Comparison of ENCODE assay signal across 20 cellular contexts in the genomic region with DNA sequence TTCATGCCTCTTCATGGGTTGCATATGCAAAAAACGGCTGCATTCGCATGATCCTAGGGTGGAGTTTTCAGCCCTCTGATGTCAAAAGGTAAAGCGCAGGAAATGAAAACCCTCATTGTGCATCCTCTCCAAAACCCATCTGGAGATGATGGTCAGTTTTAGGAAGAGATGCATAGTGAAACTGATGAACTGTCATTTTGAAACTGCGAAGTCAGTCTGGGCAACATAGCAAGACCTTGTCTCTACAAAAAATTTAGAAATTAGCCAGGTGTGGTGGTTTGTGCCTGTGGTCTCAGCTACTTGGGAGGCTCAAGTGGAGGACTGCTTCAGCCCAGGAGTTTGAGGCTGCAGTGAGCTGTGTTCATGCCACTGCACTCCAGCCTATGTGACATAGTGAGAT. TPM values are rescaled to one million over a fixed set of nuclear protein-coding genes. Genes with fewer than 3 reads are reported as not detected.
DNase-seq lines count a peak whose midpoint lies in the region; ATAC-seq and TF ChIP-seq lines count a peak whose summit lies in the region.
"Had no signal": no experiment of that assay in that cellular context is flagged by ENCODE, and none has a peak within 500 bp of the region (broad histone marks: within the 10 kb centered on the region; RNA-seq: fewer than 3 reads in every experiment).

No MANE protein-coding gene starts in this region.

- POLR2A ChIA-PET in activated CD4-positive, alpha-beta memory T cell treated with anti-CD3 and anti-CD28 coated beads, Interleukin-2, amount 10 ng/mL, durations not matched to agents 7 days and 5 days (lab: Charles Lee), result interaction anchor here (1.1 to 2.1 kb wide), 6 partner anchors 9 to 311 kb away, joined by 3 to 13 read pairs (median 4); a partner anchor contains a TSS
- POLR2A ChIA-PET in activated CD4-positive, alpha-beta memory T cell treated with anti-CD3 and anti-CD28 coated beads for 36 hours (lab: Charles Lee), result interaction anchor here (1.4 kb wide), 1 partner anchor 36 kb away, joined by 3 read pairs; a partner anchor contains a TSS
- POLR2A ChIA-PET in activated CD4-positive, alpha-beta T cell treated with anti-CD3 and anti-CD28 coated beads for 36 hours (lab: Charles Lee), result no interaction called here

- peak; percentile 39 for ATAC-seq in HG02938 (IDR thresholded peaks at IDR 0.05; ENCODE audit: unreplicated experiment)
- ATAC-seq in activated CD4-positive, alpha-beta T cell treated with anti-CD3 and anti-CD28 coated beads for 36 hours, result no peak
- ATAC-seq: HCT116, right lobe of liver had no signal

- 94 to 95% (median 95%) methylated on average over 4 of the region's 4 CpGs for WGBS in ovary, 3 donors

- no peak for TF ChIP-seq POLR2A in ovary (IDR thresholded peaks at IDR 0.05)

- peak overlapping the region; percentile 52 for H3K27ac Mint-ChIP-seq in activated CD4-positive, alpha-beta memory T cell treated with anti-CD3 and anti-CD28 coated beads, Interleukin-2, amount 10 ng/mL, durations not matched to agents 7 days and 5 days
- H3K27ac Mint-ChIP-seq in activated CD4-positive, alpha-beta memory T cell treated with anti-CD3 and anti-CD28 coated beads for 36 hours, result no peak overlapping the region
- H3K27ac Mint-ChIP-seq in activated CD4-positive, alpha-beta T cell treated with anti-CD3 and anti-CD28 coated beads for 36 hours, result no peak overlapping the region
- H3K27ac Mint-ChIP-seq: T-helper 1 cell treated with Interleukin-12 subunit alpha and Interleukin-12 subunit beta and Interleukin-4 antibody, amounts not matched to agents 30 μg/mL and 1 μg/mL, for 36 hours had no signal

- no peaks in the 10 kb centered on the region for H3K27me3 Mint-ChIP-seq in activated CD4-positive, alpha-beta memory T cell treated with anti-CD3 and anti-CD28 coated beads, Interleukin-2, amount 10 ng/mL, durations not matched to agents 7 days and 5 days
- no peaks in the 10 kb centered on the region for H3K27me3 Mint-ChIP-seq in activated CD4-positive, alpha-beta memory T cell treated with anti-CD3 and anti-CD28 coated beads for 36 hours
- H3K27me3 Mint-ChIP-seq in activated CD4-positive, alpha-beta T cell treated with anti-CD3 and anti-CD28 coated beads for 36 hours, result no peaks in the 10 kb centered on the region

- peak; percentile 32 for DNase-seq in activated CD4-positive, alpha-beta memory T cell treated with anti-CD3 and anti-CD28 coated beads, Interleukin-2, amount 10 ng/mL, durations not matched to agents 7 days and 5 days
- no peak for DNase-seq in activated CD4-positive, alpha-beta memory T cell treated with anti-CD3 and anti-CD28 coated beads for 36 hours
- peak; percentile 37 for DNase-seq in GM20000 (ENCODE audit: low spot score)
- peak; percentile 84 for DNase-seq in RPMI8226
- no peak for DNase-seq in hepatic stellate cell (ENCODE audit: low spot score)
- DNase-seq in ovary, result no peak
- DNase-seq in activated CD4-positive, alpha-beta T cell treated with anti-CD3 and anti-CD28 coated beads for 36 hours, result no peak
- DNase-seq: activated CD4-positive, CD25-positive, alpha-beta regulatory T cell; BE2C; effector CD8-positive, alpha-beta T cell; GDM1; glutamatergic neuron; NCI-H187 treated with DMSO at 0.1 percent for 48 hours; NCI-H510A treated with DMSO at 0.1 percent for 48 hours; right lobe of liver; SHP77 treated with DMSO at 0.1 percent for 48 hours had no signal

- no peaks in the 10 kb centered on the region for H3K9me3 Mint-ChIP-seq in activated CD4-positive, alpha-beta memory T cell treated with anti-CD3 and anti-CD28 coated beads, Interleukin-2, amount 10 ng/mL, durations not matched to agents 7 days and 5 days
- no peaks in the 10 kb centered on the region for H3K9me3 Mint-ChIP-seq in activated CD4-positive, alpha-beta memory T cell treated with anti-CD3 and anti-CD28 coated beads for 36 hours
- H3K9me3 Mint-ChIP-seq in activated CD4-positive, alpha-beta T cell treated with anti-CD3 and anti-CD28 coated beads for 36 hours (ENCODE audit: low read depth), result no peaks in the 10 kb centered on the region
- H3K9me3 Mint-ChIP-seq: T-helper 1 cell treated with Interleukin-12 subunit alpha and Interleukin-12 subunit beta and Interleukin-4 antibody, amounts not matched to agents 30 μg/mL and 1 μg/mL, for 36 hours had no signal

- intact Hi-C loops in activated CD4-positive, alpha-beta memory T cell treated with anti-CD3 and anti-CD28 coated beads for 36 hours (cut with micrococcal nuclease), result no loop called here
- intact Hi-C loops in ovary (cut with DNase I), result no loop called here
- intact Hi-C loops in activated CD4-positive, alpha-beta T cell treated with anti-CD3 and anti-CD28 coated beads for 36 hours (cut with DNase I, micrococcal nuclease), result no loop called here

- no peaks in the 10 kb centered on the region for H3K36me3 Mint-ChIP-seq in activated CD4-positive, alpha-beta memory T cell treated with anti-CD3 and anti-CD28 coated beads, Interleukin-2, amount 10 ng/mL, durations not matched to agents 7 days and 5 days (ENCODE audit: low read depth)
- H3K36me3 Mint-ChIP-seq in activated CD4-positive, alpha-beta memory T cell treated with anti-CD3 and anti-CD28 coated beads for 36 hours, result no peaks in the 10 kb centered on the region
- H3K36me3 Mint-ChIP-seq in activated CD4-positive, alpha-beta T cell treated with anti-CD3 and anti-CD28 coated beads for 36 hours (ENCODE audit: low read depth), result no peaks in the 10 kb centered on the region

- H3K27me3 ChIP-seq in ovary, result no peaks in the 10 kb centered on the region
- H3K27me3 ChIP-seq: BE2C, right lobe of liver had no signal

- TF ChIP-seq CTCF in GM20000 (IDR thresholded peaks at IDR 0.05; ENCODE audit: extremely low read depth, missing control alignments) (no peak), ovary (IDR thresholded peaks at IDR 0.05) (no peak)

- H3K9me3 ChIP-seq in ovary, result no peaks in the 10 kb centered on the region
- H3K9me3 ChIP-seq: BE2C, right lobe of liver had no signal

- H3K36me3 ChIP-seq in ovary, result no peaks in the 10 kb centered on the region
- H3K36me3 ChIP-seq: BE2C, right lobe of liver had no signal

- no peak overlapping the region for H3K27ac ChIP-seq in ovary
- H3K27ac ChIP-seq: 22Rv1, right lobe of liver had no signal

- CTCF ChIA-PET in activated CD4-positive, alpha-beta memory T cell treated with anti-CD3 and anti-CD28 coated beads, Interleukin-2, amount 10 ng/mL, durations not matched to agents 7 days and 5 days (lab: Charles Lee), result interaction anchor here (0.7 to 2.2 kb wide), 11 partner anchors 15 to 435 kb away, joined by 3 to 11 read pairs (median 4); a partner anchor contains a TSS
- CTCF ChIA-PET in activated CD4-positive, alpha-beta memory T cell treated with anti-CD3 and anti-CD28 coated beads for 36 hours (lab: Charles Lee), result interaction anchor here (0.7 to 1.5 kb wide), 2 partner anchors 20 to 49 kb away, joined by 4 read pairs; no protein-coding TSS in a partner anchor
- CTCF ChIA-PET in activated CD4-positive, alpha-beta T cell treated with anti-CD3 and anti-CD28 coated beads for 36 hours (lab: Charles Lee), result interaction anchor here (0.6 to 1.8 kb wide), 6 partner anchors 9 to 361 kb away, joined by 3 to 7 read pairs (median 4); a partner anchor contains a TSS

- H3K4me1 Mint-ChIP-seq in activated CD4-positive, alpha-beta memory T cell treated with anti-CD3 and anti-CD28 coated beads, Interleukin-2, amount 10 ng/mL, durations not matched to agents 7 days and 5 days, result peaks cover 47% of the 10 kb centered on the region
- peaks cover 13% of the 10 kb centered on the region for H3K4me1 Mint-ChIP-seq in activated CD4-positive, alpha-beta memory T cell treated with anti-CD3 and anti-CD28 coated beads for 36 hours (ENCODE audit: low read depth)
- H3K4me1 Mint-ChIP-seq in activated CD4-positive, alpha-beta T cell treated with anti-CD3 and anti-CD28 coated beads for 36 hours, result peaks cover 11% of the 10 kb centered on the region

- H3K4me3 ChIP-seq in ovary, result no peak overlapping the region
- H3K4me3 ChIP-seq: right lobe of liver had no signal

- H3K4me1 ChIP-seq in ovary (ENCODE audit: insufficient read depth), result no peaks in the 10 kb centered on the region
- H3K4me1 ChIP-seq: BE2C had no signal

- H3K4me3 Mint-ChIP-seq in activated CD4-positive, alpha-beta memory T cell treated with anti-CD3 and anti-CD28 coated beads, Interleukin-2, amount 10 ng/mL, durations not matched to agents 7 days and 5 days, result no peak overlapping the region
- H3K4me3 Mint-ChIP-seq in activated CD4-positive, alpha-beta memory T cell treated with anti-CD3 and anti-CD28 coated beads for 36 hours, result no peak overlapping the region
- no peak overlapping the region for H3K4me3 Mint-ChIP-seq in activated CD4-positive, alpha-beta T cell treated with anti-CD3 and anti-CD28 coated beads for 36 hours
- H3K4me3 Mint-ChIP-seq: T-helper 1 cell treated with Interleukin-12 subunit alpha and Interleukin-12 subunit beta and Interleukin-4 antibody, amounts not matched to agents 30 μg/mL and 1 μg/mL, for 36 hours had no signal

- TF ChIP-seq EP300 in ovary (IDR thresholded peaks at IDR 0.05), result no peak

RNA-seq across cellular contexts. Expression of a gene that starts 2.5 kb away (rescaled TPM):
- total RNA-seq in activated CD4-positive, alpha-beta memory T cell treated with anti-CD3 and anti-CD28 coated beads, Interleukin-2, amount 10 ng/mL, durations not matched to agents 7 days and 5 days, result 10 to 100 TPM; 27.6 to 29.2 TPM
- total RNA-seq in activated CD4-positive, alpha-beta memory T cell treated with anti-CD3 and anti-CD28 coated beads for 36 hours, result 10 to 100 TPM; 30.1 to 32.1 TPM
- 10 to 100 TPM; 12.4 to 19.6 (median 17.6) TPM for total RNA-seq in ovary
- polyA plus RNA-seq in ovary, result 10 to 100 TPM in 1 of 2 donors, 1 to 10 TPM in 1; 6.9 to 17.2 TPM
- total RNA-seq in activated CD4-positive, alpha-beta T cell treated with anti-CD3 and anti-CD28 coated beads for 36 hours, result 10 to 100 TPM; 33.7 to 46.6 TPM

RNA-seq across cellular contexts. Expression of a gene that starts 36.2 kb away (rescaled TPM):
- 10 to 100 TPM; 17.6 to 17.9 TPM for total RNA-seq in activated CD4-positive, alpha-beta memory T cell treated with anti-CD3 and anti-CD28 coated beads, Interleukin-2, amount 10 ng/mL, durations not matched to agents 7 days and 5 days
- 10 to 100 TPM; 15.9 to 19.0 TPM for total RNA-seq in activated CD4-positive, alpha-beta memory T cell treated with anti-CD3 and anti-CD28 coated beads for 36 hours
- 10 to 100 TPM; 26.8 to 93.2 (median 39.1) TPM for total RNA-seq in ovary
- polyA plus RNA-seq in ovary, result 10 to 100 TPM; 28.7 to 38.5 TPM
- total RNA-seq in activated CD4-positive, alpha-beta T cell treated with anti-CD3 and anti-CD28 coated beads for 36 hours, result 10 to 100 TPM; 13.1 to 19.3 TPM

RNA-seq across cellular contexts. Expression of a gene that starts 36.3 kb away (rescaled TPM):
- 10 to 100 TPM; 15.1 to 21.9 TPM for total RNA-seq in activated CD4-positive, alpha-beta memory T cell treated with anti-CD3 and anti-CD28 coated beads, Interleukin-2, amount 10 ng/mL, durations not matched to agents 7 days and 5 days
- total RNA-seq in activated CD4-positive, alpha-beta memory T cell treated with anti-CD3 and anti-CD28 coated beads for 36 hours, result 10 to 100 TPM; 15.2 to 15.6 TPM
- total RNA-seq in ovary, result 10 to 100 TPM; 11.7 to 38.6 (median 25.7) TPM
- polyA plus RNA-seq in ovary, result 10 to 100 TPM; 26.5 to 45.9 TPM
- 10 to 100 TPM; 14.1 to 29.2 TPM for total RNA-seq in activated CD4-positive, alpha-beta T cell treated with anti-CD3 and anti-CD28 coated beads for 36 hours

RNA-seq across cellular contexts. Expression of a gene that starts 48.6 kb away (rescaled TPM):
- 10 to 100 TPM; 35.0 to 39.8 TPM for total RNA-seq in activated CD4-positive, alpha-beta memory T cell treated with anti-CD3 and anti-CD28 coated beads, Interleukin-2, amount 10 ng/mL, durations not matched to agents 7 days and 5 days
- 10 to 100 TPM; 57.1 to 64.5 TPM for total RNA-seq in activated CD4-positive, alpha-beta memory T cell treated with anti-CD3 and anti-CD28 coated beads for 36 hours
- total RNA-seq in ovary, result 10 to 100 TPM; 14.7 to 45.2 (median 35.0) TPM
- polyA plus RNA-seq in ovary, result 10 to 100 TPM; 31.5 to 34.4 TPM
- 10 to 100 TPM; 74.3 to 92.3 TPM for total RNA-seq in activated CD4-positive, alpha-beta T cell treated with anti-CD3 and anti-CD28 coated beads for 36 hours

RNA-seq across cellular contexts. Expression of a gene that starts 48.7 kb away (rescaled TPM):
- total RNA-seq in activated CD4-positive, alpha-beta memory T cell treated with anti-CD3 and anti-CD28 coated beads, Interleukin-2, amount 10 ng/mL, durations not matched to agents 7 days and 5 days, result 10 to 100 TPM; 41.4 to 41.8 TPM
- 10 to 100 TPM; 33.7 to 34.8 TPM for total RNA-seq in activated CD4-positive, alpha-beta memory T cell treated with anti-CD3 and anti-CD28 coated beads for 36 hours
- 10 to 100 TPM; 10.9 to 33.9 (median 24.0) TPM for total RNA-seq in ovary
- polyA plus RNA-seq in ovary, result 1 to 10 TPM; 7.0 to 8.2 TPM
- 10 to 100 TPM; 31.5 to 42.4 TPM for total RNA-seq in activated CD4-positive, alpha-beta T cell treated with anti-CD3 and anti-CD28 coated beads for 36 hours

Comparison
In these comparisons a context has a peak if more than half of its experiments do, and no peak if none do; other contexts are left out.
1. DNase-seq: peak in activated CD4-positive, alpha-beta memory T cell treated with anti-CD3 and anti-CD28 coated beads, Interleukin-2, amount 10 ng/mL, durations not matched to agents 7 days and 5 days (single experiment), GM20000 (single experiment) and RPMI8226 (single experiment); none in activated CD4-positive, alpha-beta memory T cell treated with anti-CD3 and anti-CD28 coated beads for 36 hours (single experiment), hepatic stellate cell (single experiment), ovary (0 of 5) and activated CD4-positive, alpha-beta T cell treated with anti-CD3 and anti-CD28 coated beads for 36 hours (single experiment).